ENCODE assay signal across 8 cellular contexts in genomic region chr17:57662644-57663308, GRCh38.
DNase-seq lines count a peak whose midpoint lies in the region; ATAC-seq and TF ChIP-seq lines count a peak whose summit lies in the region.

No MANE protein-coding gene starts in this region.

- peak; percentile 30 for DNase-seq in GM06990 (ENCODE audit: extremely low read depth, insufficient read length)
- peak; percentile 89 for DNase-seq in NAMALWA (ENCODE audit: low spot score)
- peak; percentile 97 for DNase-seq in SK-N-SH
- DNase-seq in cardiac fibroblast (ENCODE audit: low read depth in 2 of 2) = peak; percentile 98 to 99
- peak; percentile 80 for DNase-seq in iPS DF 4.7 (ENCODE audit: extremely low read depth, low spot score)
- DNase-seq in pulmonary artery endothelial cell (ENCODE audit: low read depth, low spot score) = peak; percentile 93

- H3K27me3 ChIP-seq in GM06990 (replicated peaks; ENCODE audit: control insufficient read depth, insufficient read depth, low read length) = no peaks in the 10 kb centered on the region
- no peaks in the 10 kb centered on the region for H3K27me3 ChIP-seq in SK-N-SH (ENCODE audit: insufficient read depth)

- peak overlapping the region; percentile 78 for H3K4me2 ChIP-seq in SK-N-SH

- TF ChIP-seq CTCF in GM06990 (IDR thresholded peaks at IDR 0.05; ENCODE audit: insufficient read depth, low read length, poor library complexity, severe bottlenecking) (no peak), SK-N-SH (IDR thresholded peaks at IDR 0.05) (peak; percentile 37), cardiac fibroblast (IDR thresholded peaks at IDR 0.05; ENCODE audit: low read depth, low read length) (no peak)

- peak overlapping the region; percentile 86 for H3K9ac ChIP-seq in SK-N-SH

- TF ChIP-seq RAD21 in SK-N-SH (IDR thresholded peaks at IDR 0.05; ENCODE audit: low read length) = no peak; the same call in none of the 2 replicates

- H4K20me1 ChIP-seq in SK-N-SH (ENCODE audit: insufficient read depth) = no peaks in the 10 kb centered on the region

- 22% methylated on average over 17 of the region's 21 CpGs for WGBS in SK-N-SH (ENCODE audit: low lambda C conversion rate)

- no peak for ATAC-seq in HG02884 (IDR thresholded peaks at IDR 0.05; ENCODE audit: unreplicated experiment)
- no peak for ATAC-seq in HG02973 (IDR thresholded peaks at IDR 0.05; ENCODE audit: unreplicated experiment)

- H3K4me1 ChIP-seq in SK-N-SH (ENCODE audit: control insufficient read depth in 1 of 2, insufficient read depth in 2 of 2, low read depth in 1 of 2, low read length in 1 of 2) = peaks cover 28 to 79% of the 10 kb centered on the region in 2 experiments

- POLR2A ChIA-PET in SK-N-SH (lab: Yijun Ruan, JAX) = interaction anchor here (0.5 to 7.7 kb wide), 17 partner anchors 8 to 857 kb away, joined by 3 to 44 read pairs (median 4); no protein-coding TSS in a partner anchor

- H2AFZ ChIP-seq in SK-N-SH (ENCODE audit: low read depth) = peak overlapping the region; percentile 82

- peak overlapping the region; percentile 99 to 100 for H3K27ac ChIP-seq in SK-N-SH (ENCODE audit: low read depth in 2 of 2, low read length in 1 of 2)

- no peaks in the 10 kb centered on the region for H3K36me3 ChIP-seq in GM06990 (ENCODE audit: control insufficient read depth, insufficient read depth, low read length)
- peaks cover 0 to 12% of the 10 kb centered on the region in 2 experiments for H3K36me3 ChIP-seq in SK-N-SH (replicated peaks in 1 of 2; ENCODE audit: control insufficient read depth in 1 of 2, insufficient read depth in 2 of 2, low read length in 1 of 2)

- H3K9me2 ChIP-seq in SK-N-SH = no peaks in the 10 kb centered on the region

- peaks cover 12% of the 10 kb centered on the region for H3F3A ChIP-seq in SK-N-SH (replicated peaks; ENCODE audit: insufficient read depth)

- TF ChIP-seq EP300 in SK-N-SH (IDR thresholded peaks at IDR 0.05; ENCODE audit: borderline replicate concordance in 1 of 2, low read depth in 1 of 2, low read length in 1 of 2) = peak; percentile 54 to 88; a peak in 3 of 4 replicates

- CTCF ChIA-PET in SK-N-SH (lab: Yijun Ruan, JAX) = interaction anchor here (0.7 to 10.4 kb wide), 15 partner anchors 8 to 535 kb away, joined by 3 to 112 read pairs (median 3); no protein-coding TSS in a partner anchor

- no peaks in the 10 kb centered on the region for H3K79me2 ChIP-seq in SK-N-SH (ENCODE audit: insufficient read depth)

- H3K4me3 ChIP-seq in GM06990 (replicated peaks; ENCODE audit: low read depth, low read length) (no peak overlapping the region), SK-N-SH (ENCODE audit: low read depth in 2 of 2, low read length in 1 of 2) (peak overlapping the region; percentile 45 to 47), cardiac fibroblast (replicated peaks in 1 of 2; ENCODE audit: low read depth in 2 of 2, low read length in 2 of 2) (peak overlapping the region; percentile 9 to 24)

- H3K9me3 ChIP-seq in SK-N-SH = no peaks in the 10 kb centered on the region

TF ChIP-seq in SK-N-SH, 30 proteins besides CTCF, POLR2A, EP300 and RAD21 (continues in another document):
- no peak for TF ChIP-seq REST (IDR thresholded peaks at IDR 0.05; ENCODE audit: low read depth, low read length)
- TF ChIP-seq TAF1 (IDR thresholded peaks at IDR 0.05; ENCODE audit: borderline replicate concordance, low read depth, low read length) = peak; percentile 42
- TF ChIP-seq ZBTB33 (IDR thresholded peaks at IDR 0.05; ENCODE audit: borderline replicate concordance, low read depth) = no peak
- peak; percentile 41 for TF ChIP-seq JUND (IDR thresholded peaks at IDR 0.05)
- TF ChIP-seq TCF12 (IDR thresholded peaks at IDR 0.05) = 0 out of 2 replicates have a peak, but pooled peaks have one; percentile 13
- no peak for TF ChIP-seq FOXJ3 (CRISPR knock-in tag; IDR thresholded peaks at IDR 0.05)
- TF ChIP-seq, protein P1, sequence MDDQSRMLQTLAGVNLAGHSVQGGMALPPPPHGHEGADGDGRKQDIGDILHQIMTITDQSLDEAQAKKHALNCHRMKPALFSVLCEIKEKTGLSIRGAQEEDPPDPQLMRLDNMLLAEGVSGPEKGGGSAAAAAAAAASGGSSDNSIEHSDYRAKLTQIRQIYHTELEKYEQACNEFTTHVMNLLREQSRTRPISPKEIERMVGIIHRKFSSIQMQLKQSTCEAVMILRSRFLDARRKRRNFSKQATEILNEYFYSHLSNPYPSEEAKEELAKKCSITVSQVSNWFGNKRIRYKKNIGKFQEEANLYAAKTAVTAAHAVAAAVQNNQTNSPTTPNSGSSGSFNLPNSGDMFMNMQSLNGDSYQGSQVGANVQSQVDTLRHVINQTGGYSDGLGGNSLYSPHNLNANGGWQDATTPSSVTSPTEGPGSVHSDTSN (IDR thresholded peaks at IDR 0.05) = peak; percentile 92
- peak; percentile 88 for TF ChIP-seq RCOR1 (IDR thresholded peaks at IDR 0.05; ENCODE audit: low read length)
- no peak for TF ChIP-seq ELF1 (IDR thresholded peaks at IDR 0.05)
- peak; percentile 59 for TF ChIP-seq POLR2AphosphoS5 (IDR thresholded peaks at IDR 0.05; ENCODE audit: low read depth, low read length)
- TF ChIP-seq SIN3A (IDR thresholded peaks at IDR 0.05; ENCODE audit: borderline replicate concordance, low read depth, low read length) = 0 out of 2 replicates have a peak, but pooled peaks have one; percentile 50
- TF ChIP-seq FOSL2 (IDR thresholded peaks at IDR 0.05; ENCODE audit: borderline replicate concordance, low read depth) = peak; percentile 49; the same call in 1 of the 2 replicates
- no peak for TF ChIP-seq RXRA (IDR thresholded peaks at IDR 0.05; ENCODE audit: borderline replicate concordance, low read depth)
- TF ChIP-seq, protein P2, sequence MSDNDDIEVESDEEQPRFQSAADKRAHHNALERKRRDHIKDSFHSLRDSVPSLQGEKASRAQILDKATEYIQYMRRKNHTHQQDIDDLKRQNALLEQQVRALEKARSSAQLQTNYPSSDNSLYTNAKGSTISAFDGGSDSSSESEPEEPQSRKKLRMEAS (IDR thresholded peaks at IDR 0.05; ENCODE audit: low read depth) = peak; percentile 71; the same call in 1 of the 2 replicates
- TF ChIP-seq MXI1 (IDR thresholded peaks at IDR 0.05; ENCODE audit: low read depth, low read length) = peak; percentile 83
- no peak for TF ChIP-seq MEF2A (IDR thresholded peaks at IDR 0.05; ENCODE audit: borderline replicate concordance, low read depth)
- peak; percentile 93 for TF ChIP-seq IRF3 (IDR thresholded peaks at IDR 0.05; ENCODE audit: low read depth, low read length)
- peak; percentile 93 for TF ChIP-seq RFX5 (IDR thresholded peaks at IDR 0.05; ENCODE audit: low read length)
- peak; percentile 34; the same call in 1 of the 2 replicates for TF ChIP-seq GATA2 (CRISPR knock-in tag; IDR thresholded peaks at IDR 0.05)
- peak; percentile 85 for TF ChIP-seq CHD2 (IDR thresholded peaks at IDR 0.05; ENCODE audit: low read length, partially characterized antibody)

Comparison
In these comparisons a context has a peak if more than half of its experiments do, and no peak if none do; other contexts are left out.
1. DNase-seq: peak in every context shown above with its lines; median percentile 98 in cardiac fibroblast; 97 in SK-N-SH; 93 in pulmonary artery endothelial cell; 89 in NAMALWA; 80 in iPS DF 4.7; 30 in GM06990.